In genomic region chr14:67269338-67270060, GRCh38 we compare ENCODE assay signal across 9 cellular contexts. TPM values are rescaled to one million over a fixed set of nuclear protein-coding genes. Genes with fewer than 3 reads are reported as not detected.
DNase-seq lines count a peak whose midpoint lies in the region; ATAC-seq and TF ChIP-seq lines count a peak whose summit lies in the region.
"Had no signal": no experiment of that assay in that cellular context is flagged by ENCODE, and none has a peak within 500 bp of the region (broad histone marks: within the 10 kb centered on the region; RNA-seq: fewer than 3 reads in every experiment).

No MANE protein-coding gene starts in this region.

- in situ Hi-C loops in ACHN (cut with HindIII; ENCODE audit: low pct_ligation_motif_present, low pct_unique_long_range_greater_than_20kb, low sequenced_read_pairs), result no loop called here

- no peaks in the 10 kb centered on the region for H3K27me3 ChIP-seq in neural cell (ENCODE audit: insufficient read depth, low read depth, low read length)

- no peaks in the 10 kb centered on the region for H3K9me3 ChIP-seq in neural cell (ENCODE audit: low read length)

- peaks cover 12% of the 10 kb centered on the region for H3F3A ChIP-seq in neural cell (ENCODE audit: insufficient read depth, low read length, poor library complexity, severe bottlenecking)

- H3K27ac ChIP-seq in neural cell (ENCODE audit: low read length), result peak overlapping the region; percentile 86

- H3K9ac ChIP-seq in neural cell (ENCODE audit: low read length), result peak overlapping the region; percentile 57

- peaks cover 10% of the 10 kb centered on the region for H3K79me2 ChIP-seq in neural cell (replicated peaks; ENCODE audit: insufficient read depth, low read length)

- DNase-seq in ACHN, result peak; percentile 55
- peak; percentile 9 for DNase-seq in SK-N-DZ (ENCODE audit: low spot score)
- DNase-seq in foreskin fibroblast, result peak; percentile 47 to 71
- DNase-seq in NCI-H1436 treated with DMSO at 0.1 percent for 48 hours (lab: John Stamatoyannopoulos, UW), result no peak

- H3K4me2 ChIP-seq in neural cell (ENCODE audit: low read length), result peak overlapping the region; percentile 100

- no peak overlapping the region for H2AFZ ChIP-seq in neural cell (ENCODE audit: low read depth, low read length)

- peak overlapping the region; percentile 7 to 45 for H3K4me3 ChIP-seq in foreskin fibroblast (ENCODE audit: low read depth in 1 of 2, low read length in 2 of 2)
- peak overlapping the region; percentile 60 for H3K4me3 ChIP-seq in neural cell (ENCODE audit: low read length)
- H3K4me3 ChIP-seq: lung had no signal

- TF ChIP-seq CTCF in foreskin fibroblast (IDR thresholded peaks at IDR 0.05; ENCODE audit: low read depth, low read length) (no peak), neural cell (IDR thresholded peaks at IDR 0.05; ENCODE audit: poor library complexity, severe bottlenecking) (no peak)

- H3K36me3 ChIP-seq in neural cell (ENCODE audit: insufficient read depth, low read length), result no peaks in the 10 kb centered on the region

- no peaks in the 10 kb centered on the region for H4K20me1 ChIP-seq in neural cell (ENCODE audit: insufficient read depth)

- TF ChIP-seq RAD21 in neural cell (conservative IDR thresholded peaks at IDR 0.05), result no peak

- H3K9me2 ChIP-seq in neural cell (ENCODE audit: insufficient read depth, low read length), result no peaks in the 10 kb centered on the region

- no peak for TF ChIP-seq EP300 in neural cell (conservative IDR thresholded peaks at IDR 0.05; ENCODE audit: poor library complexity, severe bottlenecking)

- ATAC-seq in GM21528 (IDR thresholded peaks at IDR 0.05; ENCODE audit: low FRiP score, unreplicated experiment) (no peak), HG03571 (IDR thresholded peaks at IDR 0.05; ENCODE audit: unreplicated experiment) (no peak), GM19467 (IDR thresholded peaks at IDR 0.05; ENCODE audit: unreplicated experiment) (no peak)

TF ChIP-seq in neural cell, 6 proteins besides CTCF, POLR2A, EP300 and RAD21:
- TF ChIP-seq POLR2AphosphoS5 (IDR thresholded peaks at IDR 0.05), result no peak
- TF ChIP-seq, protein P1, sequence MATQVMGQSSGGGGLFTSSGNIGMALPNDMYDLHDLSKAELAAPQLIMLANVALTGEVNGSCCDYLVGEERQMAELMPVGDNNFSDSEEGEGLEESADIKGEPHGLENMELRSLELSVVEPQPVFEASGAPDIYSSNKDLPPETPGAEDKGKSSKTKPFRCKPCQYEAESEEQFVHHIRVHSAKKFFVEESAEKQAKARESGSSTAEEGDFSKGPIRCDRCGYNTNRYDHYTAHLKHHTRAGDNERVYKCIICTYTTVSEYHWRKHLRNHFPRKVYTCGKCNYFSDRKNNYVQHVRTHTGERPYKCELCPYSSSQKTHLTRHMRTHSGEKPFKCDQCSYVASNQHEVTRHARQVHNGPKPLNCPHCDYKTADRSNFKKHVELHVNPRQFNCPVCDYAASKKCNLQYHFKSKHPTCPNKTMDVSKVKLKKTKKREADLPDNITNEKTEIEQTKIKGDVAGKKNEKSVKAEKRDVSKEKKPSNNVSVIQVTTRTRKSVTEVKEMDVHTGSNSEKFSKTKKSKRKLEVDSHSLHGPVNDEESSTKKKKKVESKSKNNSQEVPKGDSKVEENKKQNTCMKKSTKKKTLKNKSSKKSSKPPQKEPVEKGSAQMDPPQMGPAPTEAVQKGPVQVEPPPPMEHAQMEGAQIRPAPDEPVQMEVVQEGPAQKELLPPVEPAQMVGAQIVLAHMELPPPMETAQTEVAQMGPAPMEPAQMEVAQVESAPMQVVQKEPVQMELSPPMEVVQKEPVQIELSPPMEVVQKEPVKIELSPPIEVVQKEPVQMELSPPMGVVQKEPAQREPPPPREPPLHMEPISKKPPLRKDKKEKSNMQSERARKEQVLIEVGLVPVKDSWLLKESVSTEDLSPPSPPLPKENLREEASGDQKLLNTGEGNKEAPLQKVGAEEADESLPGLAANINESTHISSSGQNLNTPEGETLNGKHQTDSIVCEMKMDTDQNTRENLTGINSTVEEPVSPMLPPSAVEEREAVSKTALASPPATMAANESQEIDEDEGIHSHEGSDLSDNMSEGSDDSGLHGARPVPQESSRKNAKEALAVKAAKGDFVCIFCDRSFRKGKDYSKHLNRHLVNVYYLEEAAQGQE (IDR thresholded peaks at IDR 0.05; ENCODE audit: borderline replicate concordance), result peak; percentile 25
TF ChIP-seq in neural cell: peak in this region for 1.

RNA-seq across cellular contexts. Expression of gene PALS1, which starts 28.3 kb away (rescaled TPM):
- polyA plus RNA-seq in SK-N-DZ (2014; cell fraction: cytosol; rRNA removed), result 10.9 and 11.9 TPM in 2 replicates
- polyA plus RNA-seq in SK-N-DZ (2014; cell fraction: nucleus; rRNA removed), result 6.6 and 7.5 TPM in 2 replicates
- 7.7 and 8.3 TPM in 2 replicates for polyA plus RNA-seq in neural cell
- 22.4 and 25.1 TPM in 2 replicates for polyA minus RNA-seq in neural cell
